ENCODE assay signal across 23 cellular contexts in the genomic region with DNA sequence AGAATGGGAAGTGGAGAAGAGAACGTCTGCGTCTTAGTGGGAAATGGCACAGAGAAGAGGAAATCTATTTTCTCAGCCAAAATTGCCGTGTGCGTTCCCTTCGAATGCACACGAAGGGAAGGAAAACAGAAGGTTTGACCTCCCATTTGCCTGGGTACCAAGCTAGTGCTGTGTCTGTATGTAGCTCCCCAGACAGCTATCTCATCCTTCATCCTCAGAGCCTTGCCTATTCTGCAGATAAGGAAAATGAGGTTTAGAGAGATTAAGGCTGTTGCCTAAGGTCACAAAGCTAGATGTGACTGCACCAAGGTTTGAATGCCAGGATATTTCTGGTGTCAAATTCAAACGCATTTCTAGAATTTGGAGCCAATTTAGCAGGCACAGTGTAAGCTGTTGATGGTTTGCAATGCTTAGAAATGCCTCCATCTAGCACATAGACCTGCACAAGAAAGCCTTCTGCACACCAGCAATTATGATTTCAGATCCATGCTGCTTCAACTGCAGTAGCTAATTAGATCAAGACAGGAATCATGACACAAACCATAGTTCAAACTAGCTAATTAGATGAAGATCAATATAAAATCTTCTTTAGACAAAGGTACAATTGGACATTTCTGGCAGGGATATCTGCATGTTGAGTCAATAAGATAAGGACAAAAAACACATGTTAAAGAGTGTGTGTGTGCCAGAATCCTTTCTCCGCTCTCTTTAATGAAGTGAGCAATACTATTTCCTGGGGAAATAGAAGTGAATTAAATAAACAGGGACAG.
"Had no signal": no experiment of that assay in that cellular context is flagged by ENCODE, and none has a peak within 500 bp of the region (broad histone marks: within the 10 kb centered on the region; RNA-seq: fewer than 3 reads in every experiment).

No MANE protein-coding gene starts in this region.

- ATAC-seq: activated CD8-positive, alpha-beta T cell treated with anti-CD3 and anti-CD28 coated beads for 36 hours; esophagus mucosa; gastroesophageal sphincter; mucosa of descending colon; sciatic nerve; stimulated activated naive B cell treated with anti-CD40 and anti-IgM and Interleukin-4, amounts not matched to agents 10 μg/mL and 1 μg/mL and 100 μg/mL, for 72 hours had no signal

- H3K36me3 ChIP-seq: gastroesophageal sphincter, heart left ventricle, left ventricle myocardium inferior, ovary, uterus had no signal

- H3K4me3 Mint-ChIP-seq: activated CD8-positive, alpha-beta T cell treated with anti-CD3 and anti-CD28 coated beads for 36 hours; activated naive CD4-positive, alpha-beta T cell treated with anti-CD3 and anti-CD28 coated beads for 36 hours; activated T-cell treated with anti-CD3 and anti-CD28 coated beads, Interleukin-2, amount 50 U/mL, for 24 hours; stimulated activated naive B cell treated with anti-CD40 and anti-IgM and Interleukin-4, amounts not matched to agents 10 μg/mL and 1 μg/mL and 100 μg/mL, for 72 hours had no signal

- H3K4me3 ChIP-seq: gastroesophageal sphincter, heart left ventricle, left ventricle myocardium inferior, mucosa of descending colon, ovary, uterus had no signal

- H3K27ac ChIP-seq: gastroesophageal sphincter, heart left ventricle, left ventricle myocardium inferior, ovary, uterus had no signal

- H3K9me3 ChIP-seq: gastroesophageal sphincter, heart left ventricle, left ventricle myocardium inferior, mucosa of descending colon, ovary, uterus had no signal

- H3K36me3 Mint-ChIP-seq: naive B cell; stimulated activated naive B cell treated with anti-CD40 and anti-IgM and Interleukin-4, amounts not matched to agents 10 μg/mL and 1 μg/mL and 100 μg/mL, for 72 hours had no signal

- H3K27ac Mint-ChIP-seq: activated CD8-positive, alpha-beta T cell treated with anti-CD3 and anti-CD28 coated beads for 36 hours; activated naive CD4-positive, alpha-beta T cell treated with anti-CD3 and anti-CD28 coated beads for 36 hours; activated T-cell treated with anti-CD3 and anti-CD28 coated beads, Interleukin-2, amount 50 U/mL, for 24 hours; activated T-helper 2 cell treated with anti-CD3 and anti-CD28 coated beads, Interferon-gamma antibody, Interleukin-2, Interleukin-4, amounts not matched to agents 10 μg/mL and 5 μg/mL and 100 μg/mL, durations not matched to agents 14 hours and 24 hours and 36 hours; naive B cell; stimulated activated naive B cell treated with anti-CD40 and anti-IgM and Interleukin-4, amounts not matched to agents 10 μg/mL and 1 μg/mL and 100 μg/mL, for 72 hours had no signal

- H3K4me1 ChIP-seq: gastroesophageal sphincter, uterus had no signal

- H3K4me1 Mint-ChIP-seq: naive B cell; stimulated activated naive B cell treated with anti-CD40 and anti-IgM and Interleukin-4, amounts not matched to agents 10 μg/mL and 1 μg/mL and 100 μg/mL, for 72 hours had no signal

- H3K27me3 ChIP-seq: ovary, uterus had no signal

- FAIRE-seq: bronchial epithelial cell, endometrium had no signal

- DNase-seq: activated CD4-positive, alpha-beta T cell treated with anti-CD3 and anti-CD28 coated beads for 48 hours; activated CD4-positive, CD25-positive, alpha-beta regulatory T cell; activated CD8-positive, alpha-beta T cell treated with anti-CD3 and anti-CD28 coated beads for 36 hours; activated naive CD4-positive, alpha-beta T cell treated with anti-CD3 and anti-CD28 coated beads for 36 hours; activated T-cell treated with anti-CD3 and anti-CD28 coated beads, Interleukin-2, amount 50 U/mL, for 24 hours; aorta; cerebellar nuclear complex; cortex of kidney; heart left ventricle; left ventricle myocardium inferior; mucosa of descending colon; naive B cell; ovary; stimulated activated CD4-positive, alpha-beta T cell treated with anti-CD3 and anti-CD28 coated beads, Interleukin-4, amount 100 ng/mL, for 4 hours; stimulated activated naive B cell treated with anti-CD40 and anti-IgM and Interleukin-4, amounts not matched to agents 10 μg/mL and 1 μg/mL and 100 μg/mL, for 72 hours; T-helper 2 cell; uterus had no signal

- H3K9me3 Mint-ChIP-seq: activated CD8-positive, alpha-beta T cell treated with anti-CD3 and anti-CD28 coated beads for 36 hours; activated naive CD4-positive, alpha-beta T cell treated with anti-CD3 and anti-CD28 coated beads for 36 hours; activated T-cell treated with anti-CD3 and anti-CD28 coated beads, Interleukin-2, amount 50 U/mL, for 24 hours; activated T-helper 2 cell treated with anti-CD3 and anti-CD28 coated beads, Interferon-gamma antibody, Interleukin-2, Interleukin-4, amounts not matched to agents 10 μg/mL and 5 μg/mL and 100 μg/mL, durations not matched to agents 14 hours and 24 hours and 36 hours; stimulated activated naive B cell treated with anti-CD40 and anti-IgM and Interleukin-4, amounts not matched to agents 10 μg/mL and 1 μg/mL and 100 μg/mL, for 72 hours had no signal
